In the genomic region with DNA sequence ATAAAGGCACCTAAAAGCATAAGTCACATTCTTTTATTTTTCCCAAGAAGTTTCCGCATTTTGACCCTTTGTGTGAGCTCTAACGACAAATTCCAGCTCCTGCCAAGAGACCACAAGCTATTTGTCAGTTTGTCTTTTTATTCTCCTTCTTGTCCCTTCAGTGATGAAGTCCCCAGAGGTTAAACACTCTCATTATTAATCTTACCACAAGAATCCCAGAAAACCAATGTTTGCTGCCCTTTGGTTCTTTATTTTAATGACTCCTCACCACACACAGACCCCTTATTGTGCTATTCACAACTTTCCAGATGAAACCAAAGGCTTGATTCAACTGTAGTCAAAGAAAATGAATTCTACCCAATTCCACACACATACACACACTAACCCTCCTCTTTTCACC, we compare ENCODE assay signal across 19 cellular contexts.
"Had no signal": no experiment of that assay in that cellular context is flagged by ENCODE, and none has a peak within 500 bp of the region (broad histone marks: within the 10 kb centered on the region; RNA-seq: fewer than 3 reads in every experiment).

No MANE protein-coding gene starts in this region.

- H3K4me3 ChIP-seq: colonic mucosa, esophagus muscularis mucosa, left lung, thyroid gland had no signal

- DNase-seq: activated B cell treated with CpG ODN at 0.5 μM for 24 hours; activated CD4-positive, alpha-beta T cell treated with anti-CD3 and anti-CD28 coated beads for 48 hours; activated CD8-positive, alpha-beta T cell treated with anti-CD3 and anti-CD28 coated beads for 36 hours; activated effector memory CD4-positive, alpha-beta T cell treated with anti-CD3 and anti-CD28 coated beads, Interleukin-2, amount 50 U/mL, for 16 hours; activated T-cell treated with anti-CD3 and anti-CD28 coated beads, Interleukin-2, amount 50 U/mL, for 4 hours; central memory CD4-positive, alpha-beta T cell; colonic mucosa; hippocampal formation; left lung; mammary epithelial cell; naive B cell; retina; thyroid gland had no signal

- H3K9me3 Mint-ChIP-seq: activated B cell treated with CpG ODN at 0.5 μM for 24 hours had no signal

- H3K27ac Mint-ChIP-seq: activated B cell treated with CpG ODN at 0.5 μM for 24 hours; activated CD8-positive, alpha-beta T cell treated with anti-CD3 and anti-CD28 coated beads for 36 hours; activated naive CD4-positive, alpha-beta T cell treated with anti-CD3 and anti-CD28 coated beads, Interleukin-2, amount 50 U/mL, for 72 hours; brain; naive B cell; stimulated activated effector memory CD8-positive, alpha-beta T cell treated with anti-CD3 and anti-CD28 coated beads, Interleukin-12 subunit alpha, Interleukin-12 subunit beta, amount 100 ng/mL, for 72 hours had no signal

- H3K27me3 ChIP-seq: colonic mucosa, esophagus muscularis mucosa, left lung, neutrophil, thyroid gland had no signal

- H3K4me1 Mint-ChIP-seq: activated B cell treated with CpG ODN at 0.5 μM for 24 hours; brain; naive B cell; stimulated activated effector memory CD8-positive, alpha-beta T cell treated with anti-CD3 and anti-CD28 coated beads, Interleukin-12 subunit alpha, Interleukin-12 subunit beta, amount 100 ng/mL, for 72 hours had no signal

- H3K36me3 ChIP-seq: colonic mucosa, esophagus muscularis mucosa, left lung, neutrophil, thyroid gland had no signal

- H3K4me3 Mint-ChIP-seq: activated B cell treated with CpG ODN at 0.5 μM for 24 hours; activated CD8-positive, alpha-beta T cell treated with anti-CD3 and anti-CD28 coated beads for 36 hours; activated T-cell treated with anti-CD3 and anti-CD28 coated beads, Interleukin-2, amount 50 U/mL, for 4 hours; brain; naive B cell; stimulated activated effector memory CD8-positive, alpha-beta T cell treated with anti-CD3 and anti-CD28 coated beads, Interleukin-12 subunit alpha, Interleukin-12 subunit beta, amount 100 ng/mL, for 72 hours had no signal

- H2AFZ ChIP-seq: parathyroid adenoma had no signal

- H3K9ac ChIP-seq: parathyroid adenoma had no signal

- H3K36me3 Mint-ChIP-seq: activated naive CD4-positive, alpha-beta T cell treated with anti-CD3 and anti-CD28 coated beads, Interleukin-2, amount 50 U/mL, for 72 hours; brain; naive B cell; stimulated activated effector memory CD8-positive, alpha-beta T cell treated with anti-CD3 and anti-CD28 coated beads, Interleukin-12 subunit alpha, Interleukin-12 subunit beta, amount 100 ng/mL, for 72 hours had no signal

- H3K27me3 Mint-ChIP-seq: activated B cell treated with CpG ODN at 0.5 μM for 24 hours, brain had no signal

- ATAC-seq: activated CD8-positive, alpha-beta T cell treated with anti-CD3 and anti-CD28 coated beads for 36 hours; activated naive CD4-positive, alpha-beta T cell treated with anti-CD3 and anti-CD28 coated beads, Interleukin-2, amount 50 U/mL, for 72 hours; activated T-cell treated with anti-CD3 and anti-CD28 coated beads, Interleukin-2, amount 50 U/mL, for 4 hours; left lung; stimulated activated effector memory CD8-positive, alpha-beta T cell treated with anti-CD3 and anti-CD28 coated beads, Interleukin-12 subunit alpha, Interleukin-12 subunit beta, amount 100 ng/mL, for 72 hours had no signal

- H3K4me1 ChIP-seq: colonic mucosa, esophagus muscularis mucosa, left lung, parathyroid adenoma, thyroid gland had no signal

- H3K27ac ChIP-seq: colonic mucosa, esophagus muscularis mucosa, left lung, neutrophil, parathyroid adenoma, thyroid gland had no signal

- H3K9me3 ChIP-seq: colonic mucosa, neutrophil, thyroid gland had no signal
